Comparison of ENCODE assay signal across 27 cellular contexts in the genomic region with DNA sequence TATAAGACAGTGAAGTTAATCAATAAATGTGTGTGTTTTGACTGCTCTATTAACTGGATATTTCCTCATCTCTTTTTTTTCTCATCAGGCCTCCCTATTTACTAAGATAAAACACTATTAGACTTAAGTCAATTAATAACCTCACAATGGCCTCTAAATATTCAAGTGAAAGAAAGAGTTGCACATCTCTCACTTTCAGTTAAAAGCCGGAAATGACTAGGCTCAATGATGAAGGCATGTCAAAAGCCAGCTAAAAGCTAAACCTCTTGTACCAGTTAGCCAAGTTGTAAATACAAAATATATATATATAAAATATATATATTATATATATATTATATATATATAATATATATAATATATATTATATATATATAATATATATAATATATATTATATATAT.
"Had no signal": no experiment of that assay in that cellular context is flagged by ENCODE, and none has a peak within 500 bp of the region (broad histone marks: within the 10 kb centered on the region; RNA-seq: fewer than 3 reads in every experiment).

No MANE protein-coding gene starts in this region.

- H3K4me2 ChIP-seq: smooth muscle cell had no signal

- H2AFZ ChIP-seq: parathyroid adenoma had no signal

- H3K4me3 ChIP-seq: coronary artery, esophagus muscularis mucosa, left lung, mucosa of descending colon, right lobe of liver, smooth muscle cell, suprapubic skin, transverse colon, upper lobe of right lung, uterus had no signal

- H3K27ac ChIP-seq: coronary artery, esophagus muscularis mucosa, left lung, neutrophil, parathyroid adenoma, right lobe of liver, suprapubic skin, transverse colon, upper lobe of right lung, uterus had no signal

- H3K36me3 ChIP-seq: esophagus muscularis mucosa, left lung, neutrophil, right lobe of liver, suprapubic skin, transverse colon, upper lobe of right lung, uterus had no signal

- H3K9me3 ChIP-seq: esophagus muscularis mucosa, left lung, mucosa of descending colon, neutrophil, right lobe of liver, suprapubic skin, transverse colon, upper lobe of right lung, uterus had no signal

- ATAC-seq: left cardiac atrium; left lung; mucosa of descending colon; natural killer cell treated with Interleukin-12 subunit alpha and Interleukin-12 subunit beta and Interleukin-15 and Interleukin-18, amount 100 ng/mL, for 72 hours; right lobe of liver; stimulated activated naive CD8-positive, alpha-beta T cell treated with anti-CD3 and anti-CD28 coated beads, Interleukin-15, amount 100 ng/mL, for 72 hours had no signal

- H3K79me2 ChIP-seq: parathyroid adenoma had no signal

- FAIRE-seq: endothelial cell of umbilical vein had no signal

- H3K9ac ChIP-seq: parathyroid adenoma had no signal

- H3K27me3 ChIP-seq: esophagus muscularis mucosa, left lung, neutrophil, right lobe of liver, suprapubic skin, transverse colon, upper lobe of right lung, uterus had no signal

- DNase-seq: dermis blood vessel endothelial cell; effector memory CD4-positive, alpha-beta T cell; foreskin melanocyte; hypothalamus; left cardiac atrium; left lung; mesenchymal stem cell; mucosa of descending colon; naive B cell; right lobe of liver; stimulated activated CD4-positive, alpha-beta T cell treated with anti-CD3 and anti-CD28 coated beads, Interleukin-12 subunit alpha, Interleukin-12 subunit beta, amount 100 ng/mL, for 4 hours; stimulated activated CD4-positive, alpha-beta T cell treated with anti-CD3 and anti-CD28 coated beads, Interleukin-1b, Interleukin-23, amount 100 ng/mL, for 48 hours; stimulated activated CD4-positive, alpha-beta T cell treated with anti-CD3 and anti-CD28 coated beads, Interleukin-4, amount 100 ng/mL, for 1 hour; stimulated activated CD8-positive, alpha-beta memory T cell treated with anti-CD3 and anti-CD28 coated beads, Interleukin-4, amount 100 ng/mL, for 48 hours; stimulated activated naive CD4-positive, alpha-beta T cell; stimulated activated naive CD8-positive, alpha-beta T cell treated with anti-CD3 and anti-CD28 coated beads, Interleukin-15, amount 100 ng/mL, for 72 hours; transverse colon; upper lobe of right lung; uterus had no signal

- H3K4me1 ChIP-seq: esophagus muscularis mucosa, left lung, parathyroid adenoma, right lobe of liver, suprapubic skin, transverse colon, upper lobe of right lung, uterus had no signal
